ENCODE assay signal across 1 cellular context in the genomic region with DNA sequence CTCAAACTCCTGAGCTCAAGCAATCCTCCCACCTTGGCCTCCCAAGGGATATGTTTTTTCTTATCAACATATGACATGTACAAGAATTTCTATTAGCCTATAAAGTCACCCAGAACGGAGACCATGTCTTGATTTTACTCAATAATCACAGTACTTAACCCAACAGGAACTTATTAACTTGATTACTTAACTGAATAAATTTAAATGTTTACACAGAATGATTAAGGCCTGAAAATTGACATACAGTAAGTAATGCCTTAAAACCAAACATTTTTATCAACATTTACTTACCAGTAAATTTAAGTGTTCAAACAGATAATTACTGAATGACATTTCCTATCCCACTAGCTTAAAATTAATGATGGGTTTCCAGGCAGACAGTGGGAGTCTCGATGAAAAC.
TF ChIP-seq lines count a peak whose summit lies in the region.

No MANE protein-coding gene starts in this region.

TF ChIP-seq in GM23338, 12 proteins besides CTCF, POLR2A, EP300 and RAD21 (continued from another document):
- TF ChIP-seq, protein P1, sequence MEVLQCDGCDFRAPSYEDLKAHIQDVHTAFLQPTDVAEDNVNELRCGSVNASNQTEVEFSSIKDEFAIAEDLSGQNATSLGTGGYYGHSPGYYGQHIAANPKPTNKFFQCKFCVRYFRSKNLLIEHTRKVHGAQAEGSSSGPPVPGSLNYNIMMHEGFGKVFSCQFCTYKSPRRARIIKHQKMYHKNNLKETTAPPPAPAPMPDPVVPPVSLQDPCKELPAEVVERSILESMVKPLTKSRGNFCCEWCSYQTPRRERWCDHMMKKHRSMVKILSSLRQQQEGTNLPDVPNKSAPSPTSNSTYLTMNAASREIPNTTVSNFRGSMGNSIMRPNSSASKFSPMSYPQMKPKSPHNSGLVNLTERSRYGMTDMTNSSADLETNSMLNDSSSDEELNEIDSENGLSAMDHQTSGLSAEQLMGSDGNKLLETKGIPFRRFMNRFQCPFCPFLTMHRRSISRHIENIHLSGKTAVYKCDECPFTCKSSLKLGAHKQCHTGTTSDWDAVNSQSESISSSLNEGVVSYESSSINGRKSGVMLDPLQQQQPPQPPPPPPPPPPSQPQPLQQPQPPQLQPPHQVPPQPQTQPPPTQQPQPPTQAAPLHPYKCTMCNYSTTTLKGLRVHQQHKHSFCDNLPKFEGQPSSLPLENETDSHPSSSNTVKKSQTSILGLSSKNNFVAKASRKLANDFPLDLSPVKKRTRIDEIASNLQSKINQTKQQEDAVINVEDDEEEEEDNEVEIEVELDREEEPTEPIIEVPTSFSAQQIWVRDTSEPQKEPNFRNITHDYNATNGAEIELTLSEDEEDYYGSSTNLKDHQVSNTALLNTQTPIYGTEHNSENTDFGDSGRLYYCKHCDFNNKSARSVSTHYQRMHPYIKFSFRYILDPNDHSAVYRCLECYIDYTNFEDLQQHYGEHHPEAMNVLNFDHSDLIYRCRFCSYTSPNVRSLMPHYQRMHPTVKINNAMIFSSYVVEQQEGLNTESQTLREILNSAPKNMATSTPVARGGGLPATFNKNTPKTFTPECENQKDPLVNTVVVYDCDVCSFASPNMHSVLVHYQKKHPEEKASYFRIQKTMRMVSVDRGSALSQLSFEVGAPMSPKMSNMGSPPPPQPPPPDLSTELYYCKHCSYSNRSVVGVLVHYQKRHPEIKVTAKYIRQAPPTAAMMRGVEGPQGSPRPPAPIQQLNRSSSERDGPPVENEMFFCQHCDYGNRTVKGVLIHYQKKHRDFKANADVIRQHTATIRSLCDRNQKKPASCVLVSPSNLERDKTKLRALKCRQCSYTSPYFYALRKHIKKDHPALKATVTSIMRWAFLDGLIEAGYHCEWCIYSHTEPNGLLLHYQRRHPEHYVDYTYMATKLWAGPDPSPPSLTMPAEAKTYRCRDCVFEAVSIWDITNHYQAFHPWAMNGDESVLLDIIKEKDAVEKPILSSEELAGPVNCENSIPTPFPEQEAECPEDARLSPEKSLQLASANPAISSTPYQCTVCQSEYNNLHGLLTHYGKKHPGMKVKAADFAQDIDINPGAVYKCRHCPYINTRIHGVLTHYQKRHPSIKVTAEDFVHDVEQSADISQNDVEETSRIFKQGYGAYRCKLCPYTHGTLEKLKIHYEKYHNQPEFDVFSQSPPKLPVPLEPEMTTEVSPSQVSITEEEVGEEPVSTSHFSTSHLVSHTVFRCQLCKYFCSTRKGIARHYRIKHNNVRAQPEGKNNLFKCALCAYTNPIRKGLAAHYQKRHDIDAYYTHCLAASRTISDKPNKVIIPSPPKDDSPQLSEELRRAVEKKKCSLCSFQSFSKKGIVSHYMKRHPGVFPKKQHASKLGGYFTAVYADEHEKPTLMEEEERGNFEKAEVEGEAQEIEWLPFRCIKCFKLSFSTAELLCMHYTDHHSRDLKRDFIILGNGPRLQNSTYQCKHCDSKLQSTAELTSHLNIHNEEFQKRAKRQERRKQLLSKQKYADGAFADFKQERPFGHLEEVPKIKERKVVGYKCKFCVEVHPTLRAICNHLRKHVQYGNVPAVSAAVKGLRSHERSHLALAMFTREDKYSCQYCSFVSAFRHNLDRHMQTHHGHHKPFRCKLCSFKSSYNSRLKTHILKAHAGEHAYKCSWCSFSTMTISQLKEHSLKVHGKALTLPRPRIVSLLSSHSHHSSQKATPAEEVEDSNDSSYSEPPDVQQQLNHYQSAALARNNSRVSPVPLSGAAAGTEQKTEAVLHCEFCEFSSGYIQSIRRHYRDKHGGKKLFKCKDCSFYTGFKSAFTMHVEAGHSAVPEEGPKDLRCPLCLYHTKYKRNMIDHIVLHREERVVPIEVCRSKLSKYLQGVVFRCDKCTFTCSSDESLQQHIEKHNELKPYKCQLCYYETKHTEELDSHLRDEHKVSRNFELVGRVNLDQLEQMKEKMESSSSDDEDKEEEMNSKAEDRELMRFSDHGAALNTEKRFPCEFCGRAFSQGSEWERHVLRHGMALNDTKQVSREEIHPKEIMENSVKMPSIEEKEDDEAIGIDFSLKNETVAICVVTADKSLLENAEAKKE (CRISPR knock-in tag; IDR thresholded peaks at IDR 0.05) = no peak
- TF ChIP-seq ZNF331 (CRISPR knock-in tag; IDR thresholded peaks at IDR 0.05; ENCODE audit: low read depth) (no peak), NANOG (IDR thresholded peaks at IDR 0.05; ENCODE audit: borderline replicate concordance) (no peak), JUNB (IDR thresholded peaks at IDR 0.05; ENCODE audit: unreplicated experiment) (no peak)
